Comparison of ENCODE assay signal across 1 cellular context in genomic region chr17:43220511-43221125, GRCh38.
TF ChIP-seq lines count a peak whose summit lies in the region.

No MANE protein-coding gene starts in this region.

TF ChIP-seq in HepG2, 621 proteins besides CTCF, POLR2A, EP300 and RAD21:
- TF ChIP-seq NR2C2 (CRISPR knock-in tag; IDR thresholded peaks at IDR 0.05; ENCODE audit: borderline replicate concordance) (no peak), ZNF512 (CRISPR knock-in tag; IDR thresholded peaks at IDR 0.05) (no peak), ZNF569 (CRISPR knock-in tag; IDR thresholded peaks at IDR 0.05; ENCODE audit: borderline replicate concordance) (no peak), POLR2AphosphoS5 (IDR thresholded peaks at IDR 0.05; ENCODE audit: low read depth, low read length) (0 out of 2 replicates have a peak, but pooled peaks have one; percentile 22), ZNF687 (CRISPR knock-in tag; IDR thresholded peaks at IDR 0.05) (peak; percentile 33; the same call in 1 of the 2 replicates), ATF6 (CRISPR knock-in tag; conservative IDR thresholded peaks at IDR 0.05) (no peak), CCDC6 (CRISPR knock-in tag; IDR thresholded peaks at IDR 0.05) (no peak), ZNF501 (CRISPR knock-in tag; IDR thresholded peaks at IDR 0.05) (0 out of 2 replicates have a peak, but pooled peaks have one; percentile 17), PRMT3 (CRISPR knock-in tag; IDR thresholded peaks at IDR 0.05; ENCODE audit: borderline replicate concordance, low read depth) (0 out of 2 replicates have a peak, but pooled peaks have one; percentile 18), FOXA1 (IDR thresholded peaks at IDR 0.05) (no peak), FOXA1 (CRISPR knock-in tag; IDR thresholded peaks at IDR 0.05) (no peak), PAF1 (CRISPR knock-in tag; IDR thresholded peaks at IDR 0.05) (0 out of 2 replicates have a peak, but pooled peaks have one; percentile 46), ZNF276 (CRISPR knock-in tag; IDR thresholded peaks at IDR 0.05; ENCODE audit: low read depth) (no peak)
TF ChIP-seq in HepG2: peak in this region for 5.
